ENCODE assay signal across 18 cellular contexts in the genomic region with DNA sequence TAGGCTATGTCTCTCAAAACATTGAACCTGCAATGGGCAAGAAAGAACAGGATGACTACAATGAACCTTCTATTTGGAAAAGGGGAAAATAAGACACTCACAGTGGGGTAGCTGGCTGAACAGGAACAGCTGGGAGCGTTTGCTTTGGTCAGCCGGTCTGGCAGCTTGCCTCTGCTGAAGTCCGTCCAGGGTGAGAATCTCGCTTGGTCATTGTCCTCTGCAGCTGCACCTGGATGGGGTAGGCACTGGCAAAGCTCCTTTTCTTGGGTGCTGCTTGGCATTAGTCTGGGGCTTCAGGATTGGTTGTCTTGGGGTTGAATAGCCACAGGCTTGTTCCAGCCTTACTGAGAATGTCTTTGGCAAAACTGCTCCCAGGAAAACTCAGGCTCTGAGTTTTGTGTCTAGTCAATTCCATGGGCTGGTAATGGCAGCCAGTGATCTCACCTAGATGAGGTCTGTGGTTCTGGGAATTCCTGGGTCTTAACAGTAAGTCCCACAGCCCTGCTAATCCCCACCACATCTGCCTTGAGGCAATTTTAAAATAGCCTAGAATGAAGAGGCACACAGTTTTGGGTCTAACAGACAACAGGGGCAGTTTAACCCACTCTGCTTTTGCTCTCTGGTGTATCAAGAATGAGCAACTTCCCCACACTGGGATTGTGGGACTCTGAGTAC.
DNase-seq lines count a peak whose midpoint lies in the region; ATAC-seq lines count a peak whose summit lies in the region.
"Had no signal": no experiment of that assay in that cellular context is flagged by ENCODE, and none has a peak within 500 bp of the region (broad histone marks: within the 10 kb centered on the region; RNA-seq: fewer than 3 reads in every experiment).

No MANE protein-coding gene starts in this region.

- in situ Hi-C loops in ACHN (cut with HindIII; ENCODE audit: low pct_ligation_motif_present, low pct_unique_long_range_greater_than_20kb, low sequenced_read_pairs): no loop called here

- DNase-seq in NCI-H82 (lab: John Stamatoyannopoulos, UW) (peak; percentile 75), NCI-H82 treated with DMSO at 0.1 percent for 48 hours (lab: John Stamatoyannopoulos, UW; ENCODE audit: unreplicated experiment) (no peak), SHP77 treated with DMSO at 0.1 percent for 48 hours (lab: John Stamatoyannopoulos, UW) (peak; percentile 36), islet precursor cell (peak; percentile 88), substantia nigra (lab: John Stamatoyannopoulos, UW) (peak in 36 of 49 donors; percentile 1 to 60 (median 24)), ACHN (no peak)
- no peak for DNase-seq in stimulated activated CD4-positive, alpha-beta T cell treated with anti-CD3 and anti-CD28 coated beads, Interleukin-12 subunit alpha, Interleukin-12 subunit beta, amount 100 ng/mL, for 4 hours
- DNase-seq: activated CD4-positive, alpha-beta memory T cell treated with anti-CD3 and anti-CD28 coated beads, Interleukin-2, amount 10 ng/mL, durations not matched to agents 7 days and 5 days; activated CD4-positive, CD25-positive, alpha-beta regulatory T cell; activated naive CD4-positive, alpha-beta T cell treated with Interleukin-2 at 50 U/mL for 16 hours; activated T-cell treated with anti-CD3 and anti-CD28 coated beads, Interleukin-2, amount 50 U/mL, for 1 hour; effector memory CD8-positive, alpha-beta T cell; GOT3; NCI-H524 treated with DMSO at 0.1 percent for 48 hours; PC-3; stimulated activated CD8-positive, alpha-beta memory T cell treated with anti-CD3 and anti-CD28 coated beads, Interleukin-4, amount 100 ng/mL, for 48 hours had no signal

- H3K27ac ChIP-seq in substantia nigra (ENCODE audit: low read depth, low read length, poor library complexity, severe bottlenecking): peak overlapping the region; percentile 16
- H3K27ac ChIP-seq: hepatocyte had no signal

- no peak for ATAC-seq in HG03354 (IDR thresholded peaks at IDR 0.05; ENCODE audit: poor library complexity, severe bottlenecking, unreplicated experiment)
- ATAC-seq: effector memory CD8-positive, alpha-beta T cell; PC-3 had no signal

Comparison
In these comparisons a context has a peak if more than half of its experiments do, and no peak if none do; other contexts are left out.
1. DNase-seq: peak in NCI-H82 (single experiment), SHP77 treated with DMSO at 0.1 percent for 48 hours (single experiment), islet precursor cell (single experiment) and substantia nigra (36 of 49); none in NCI-H82 treated with DMSO at 0.1 percent for 48 hours (single experiment), stimulated activated CD4-positive, alpha-beta T cell treated with anti-CD3 and anti-CD28 coated beads, Interleukin-12 subunit alpha, Interleukin-12 subunit beta, amount 100 ng/mL, for 4 hours (single experiment) and ACHN (single experiment).